12 cellular contexts compared by ENCODE assay signal in genomic region chr1:58204284-58204683, GRCh38.
DNase-seq lines count a peak whose midpoint lies in the region; ATAC-seq lines count a peak whose summit lies in the region.
"Had no signal": no experiment of that assay in that cellular context is flagged by ENCODE, and none has a peak within 500 bp of the region (broad histone marks: within the 10 kb centered on the region; RNA-seq: fewer than 3 reads in every experiment).

No MANE protein-coding gene starts in this region.

- H3K27ac ChIP-seq in iPS DF 6.9 (ENCODE audit: low read length), result no peak overlapping the region

- H3K4me1 Mint-ChIP-seq in activated T-helper 17 cell treated with anti-CD3 and anti-CD28 coated beads, Interleukin-2, amount 50 U/mL, for 72 hours, result no peaks in the 10 kb centered on the region
- H3K4me1 Mint-ChIP-seq: activated naive CD8-positive, alpha-beta T cell treated with anti-CD3 and anti-CD28 coated beads for 36 hours had no signal

- H3K27me3 Mint-ChIP-seq in activated T-helper 17 cell treated with anti-CD3 and anti-CD28 coated beads, Interleukin-2, amount 50 U/mL, for 72 hours, result peaks cover 7% of the 10 kb centered on the region
- H3K27me3 Mint-ChIP-seq: activated naive CD8-positive, alpha-beta T cell treated with anti-CD3 and anti-CD28 coated beads for 36 hours had no signal

- H3K36me3 ChIP-seq in H7 (replicated peaks; ENCODE audit: control insufficient read depth, insufficient read depth, low read length) (no peaks in the 10 kb centered on the region), iPS DF 6.9 (ENCODE audit: control insufficient read depth, insufficient read depth, low read length) (no peaks in the 10 kb centered on the region)

- H3K9me3 ChIP-seq in iPS DF 6.9 (ENCODE audit: control insufficient read depth, insufficient read depth, low read length), result no peaks in the 10 kb centered on the region

- no peaks in the 10 kb centered on the region for H3K36me3 Mint-ChIP-seq in activated T-helper 17 cell treated with anti-CD3 and anti-CD28 coated beads, Interleukin-2, amount 50 U/mL, for 72 hours (ENCODE audit: low read depth)
- H3K36me3 Mint-ChIP-seq: activated naive CD8-positive, alpha-beta T cell treated with anti-CD3 and anti-CD28 coated beads for 36 hours; CD8-positive, alpha-beta T cell had no signal

- H3K4me3 ChIP-seq in H7 (ENCODE audit: insufficient read depth, low read depth, low read length) (no peak overlapping the region), iPS DF 6.9 (ENCODE audit: low read length) (no peak overlapping the region)

- no peak for ATAC-seq in activated T-helper 17 cell treated with anti-CD3 and anti-CD28 coated beads, Interleukin-2, amount 50 U/mL, for 72 hours (replicated peaks)
- ATAC-seq: CD8-positive, alpha-beta T cell had no signal

- no CpG with 5 or more reads among the region's 3 CpGs for WGBS in iPS DF 6.9 (ENCODE audit: insufficient coverage, insufficient read length)

- H3K27ac Mint-ChIP-seq in activated T-helper 17 cell treated with anti-CD3 and anti-CD28 coated beads, Interleukin-2, amount 50 U/mL, for 72 hours, result no peak overlapping the region
- H3K27ac Mint-ChIP-seq: activated naive CD8-positive, alpha-beta T cell treated with anti-CD3 and anti-CD28 coated beads for 36 hours; CD8-positive, alpha-beta T cell had no signal

- no peak overlapping the region for H3K4me3 Mint-ChIP-seq in activated T-helper 17 cell treated with anti-CD3 and anti-CD28 coated beads, Interleukin-2, amount 50 U/mL, for 72 hours
- H3K4me3 Mint-ChIP-seq: activated naive CD8-positive, alpha-beta T cell treated with anti-CD3 and anti-CD28 coated beads for 36 hours; CD8-positive, alpha-beta T cell had no signal

- H3K27me3 ChIP-seq in H7 (ENCODE audit: control insufficient read depth, insufficient read depth, low read length) (no peaks in the 10 kb centered on the region; the same call in 1 of the 2 replicates), iPS DF 6.9 (ENCODE audit: control insufficient read depth, insufficient read depth, low read length) (no peaks in the 10 kb centered on the region)

- no peaks in the 10 kb centered on the region for H3K9me3 Mint-ChIP-seq in activated T-helper 17 cell treated with anti-CD3 and anti-CD28 coated beads, Interleukin-2, amount 50 U/mL, for 72 hours
- H3K9me3 Mint-ChIP-seq: activated naive CD8-positive, alpha-beta T cell treated with anti-CD3 and anti-CD28 coated beads for 36 hours; CD8-positive, alpha-beta T cell had no signal

- DNase-seq in DMS53 (lab: John Stamatoyannopoulos, UW), result peak; percentile 59
- DNase-seq in H7, result peak; percentile 36
- DNase-seq in RKO (ENCODE audit: low spot score), result peak; percentile 2
- peak; percentile 7 for DNase-seq in iPS DF 6.9 (ENCODE audit: low read depth, low spot score)
- no peak for DNase-seq in activated CD4-positive, CD25-positive, alpha-beta regulatory T cell treated with anti-CD3 and anti-CD28 coated beads, Interleukin-2, amount 50 U/mL, for 72 hours
- no peak for DNase-seq in MV-4-11 (lab: John Stamatoyannopoulos, UW)
- no peak for DNase-seq in NCI-H524 treated with DMSO at 0.1 percent for 48 hours (lab: John Stamatoyannopoulos, UW)
- DNase-seq: activated naive CD8-positive, alpha-beta T cell treated with anti-CD3 and anti-CD28 coated beads for 36 hours; CD8-positive, alpha-beta T cell; NCI-H1105 treated with DMSO at 0.1 percent for 48 hours; T-helper 2 cell had no signal

- no peaks in the 10 kb centered on the region for H3K4me1 ChIP-seq in iPS DF 6.9 (ENCODE audit: control insufficient read depth, insufficient read depth, low read length)

Comparison
In these comparisons a context has a peak if more than half of its experiments do, and no peak if none do; other contexts are left out.
1. DNase-seq: peak in DMS53 (single experiment), H7 (single experiment), RKO (single experiment) and iPS DF 6.9 (single experiment); none in activated CD4-positive, CD25-positive, alpha-beta regulatory T cell treated with anti-CD3 and anti-CD28 coated beads, Interleukin-2, amount 50 U/mL, for 72 hours (single experiment), MV-4-11 (single experiment) and NCI-H524 treated with DMSO at 0.1 percent for 48 hours (single experiment).